ENCODE assay signal across 8 cellular contexts in the genomic region with DNA sequence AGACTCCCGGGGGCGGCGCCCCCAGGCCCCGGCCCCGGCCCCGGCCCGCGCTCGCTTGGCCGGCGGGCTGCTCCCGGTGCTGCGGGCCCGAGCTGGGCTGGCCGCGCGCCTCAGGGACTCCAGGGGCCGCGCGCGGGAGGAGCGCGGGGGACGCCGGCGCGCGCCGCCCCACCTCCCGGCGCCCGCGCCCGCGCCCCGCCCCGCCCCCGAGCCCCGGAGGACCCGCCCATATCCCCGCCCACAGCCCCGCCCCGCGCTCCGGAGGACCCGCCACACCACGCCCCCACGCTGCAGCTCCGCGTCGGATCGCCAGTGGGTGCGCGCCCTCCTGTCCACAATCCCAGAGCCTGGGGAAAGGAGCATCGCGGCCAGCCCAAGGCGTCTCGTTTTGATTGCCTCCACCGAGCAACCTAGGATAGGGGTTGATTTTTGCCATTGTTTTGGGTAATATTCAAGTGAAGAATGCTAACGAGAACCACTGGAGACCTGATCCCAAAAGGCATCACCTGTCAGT. TPM values are rescaled to one million over a fixed set of nuclear protein-coding genes. Genes with fewer than 3 reads are reported as not detected.
DNase-seq lines count a peak whose midpoint lies in the region; ATAC-seq, FAIRE-seq and TF ChIP-seq lines count a peak whose summit lies in the region.

Gene PARD6G, minus strand, starts transcription at position 112 of the 514 bp plus-strand sequence. CDS start 166 bp downstream, outside the sequence.

- TF ChIP-seq RAD21 in K562 (CRISPR knock-in tag; conservative IDR thresholded peaks at IDR 0.05 in 1 of 2, IDR thresholded peaks at IDR 0.05 in 1 of 2): no peak

- BruUV-seq in K562 (replicated peaks; lab: Mats Ljungman, UMichigan): no TSS peak

- no peak within 1 kb of the TSS for H3K27ac ChIP-seq in K562 (ENCODE audit: extremely low read depth, low read depth, low read length)
- peak within 1 kb of the TSS; percentile 49 to 72 (median 63) for H3K27ac ChIP-seq in sigmoid colon

- no peak for TF ChIP-seq POLR2A in K562 (conservative IDR thresholded peaks at IDR 0.05)
- no peak for TF ChIP-seq POLR2A in sigmoid colon (IDR thresholded peaks at IDR 0.05)

- H3K36me3 ChIP-seq in H7 (replicated peaks; ENCODE audit: control insufficient read depth, insufficient read depth, low read length) (no peaks in the 10 kb centered on the region), K562 (ENCODE audit: control insufficient read depth, insufficient read depth, low read length) (no peaks in the 10 kb centered on the region), sigmoid colon (no peaks in the 10 kb centered on the region)

- POLR2A ChIA-PET in K562 (lab: Yijun Ruan, JAX): interaction anchor here (0.5 to 0.6 kb wide), 2 partner anchors 298 to 613 kb away, joined by 3 read pairs; no protein-coding TSS in a partner anchor

- H3K4me2 ChIP-seq in K562 (ENCODE audit: insufficient read depth, low read length): peak within 1 kb of the TSS; percentile 73

- H3K4me3 ChIP-seq in H7 (ENCODE audit: insufficient read depth, low read depth, low read length) (peak within 1 kb of the TSS; percentile 79), K562 (peak within 1 kb of the TSS; percentile 46), iPS-11a (ENCODE audit: low read depth, low read length) (peak within 1 kb of the TSS; percentile 69), sigmoid colon (peak within 1 kb of the TSS; percentile 60 to 98 (median 88))

- WGBS in K562 (ENCODE audit: insufficient coverage, low coverage, missing lambda C conversion rate): 0% methylated on average over 3 of the region's 60 CpGs
- WGBS in sigmoid colon, 2 donors: 1% methylated on average over 60 of the region's 60 CpGs

- peaks cover 12% of the 10 kb centered on the region for H3K27me3 ChIP-seq in H7 (ENCODE audit: control insufficient read depth, insufficient read depth, low read length)
- peaks cover 2 to 22% of the 10 kb centered on the region in 2 experiments; a peak in 4 of 5 replicates for H3K27me3 ChIP-seq in K562 (ENCODE audit: control insufficient read depth in 2 of 2, insufficient read depth in 2 of 2, low read length in 2 of 2)
- H3K27me3 ChIP-seq in sigmoid colon: no peaks in the 10 kb centered on the region

- no peaks in the 10 kb centered on the region for H3K9me1 ChIP-seq in K562 (ENCODE audit: control insufficient read depth, insufficient read depth, low read length)

- no peaks in the 10 kb centered on the region for H4K20me1 ChIP-seq in K562 (replicated peaks; ENCODE audit: control insufficient read depth, insufficient read depth, low read length)

- no peaks in the 10 kb centered on the region for H3K9me3 ChIP-seq in K562 (replicated peaks; ENCODE audit: control insufficient read depth, insufficient read depth, low read depth, low read length)
- no peaks in the 10 kb centered on the region for H3K9me3 ChIP-seq in sigmoid colon

- H3K4me1 ChIP-seq in K562 (replicated peaks in 1 of 2; ENCODE audit: control insufficient read depth in 2 of 2, insufficient read depth in 2 of 2, low read length in 2 of 2) (peaks cover 0 to 14% of the 10 kb centered on the region in 2 experiments; a peak in 2 of 5 replicates), sigmoid colon (peaks cover 0 to 17% (median 8%) of the 10 kb centered on the region in 4 donors)

- TF ChIP-seq CTCF in K562 (IDR thresholded peaks at IDR 0.05 in 2 of 3, conservative IDR thresholded peaks at IDR 0.05 in 1 of 3; ENCODE audit: insufficient read depth in 2 of 3, low read depth in 1 of 3, low read length in 3 of 3) (peak in 2 of 3 experiments; percentile 13 to 35; a peak in 3 of 6 replicates), sigmoid colon (IDR thresholded peaks at IDR 0.05) (no peak)

- DNase-seq in DMS53 treated with DMSO at 0.1 percent for 48 hours (lab: John Stamatoyannopoulos, UW; ENCODE audit: unreplicated experiment) (peak; percentile 69), H7 (peak; percentile 97), NCI-H1092 (lab: John Stamatoyannopoulos, UW) (peak; percentile 60), T-helper 2 cell (peak; percentile 15 to 50 (median 30)), K562 (ENCODE audit: extremely low read depth in 1 of 4, low spot score in 3 of 4) (peak; percentile 70 to 95 (median 91)), sigmoid colon (peak; percentile 93)
- no peak for DNase-seq in effector CD4-positive, alpha-beta T cell

- CTCF ChIA-PET in K562 (lab: Yijun Ruan, JAX; ENCODE audit: low intra/inter-chr PET ratio): no interaction called here

- peak within 1 kb of the TSS; percentile 62; the same call in 1 of the 2 replicates for H2AFZ ChIP-seq in K562 (ENCODE audit: low read depth, low read length)

- peak within 1 kb of the TSS; percentile 30 to 85; a peak in 3 of 4 replicates for H3K9ac ChIP-seq in K562 (ENCODE audit: insufficient read depth in 1 of 2, low read depth in 2 of 2, low read length in 2 of 2)

- no peaks in the 10 kb centered on the region for H3K79me2 ChIP-seq in K562 (ENCODE audit: control insufficient read depth, insufficient read depth, low read length)

- intact Hi-C loops in K562 (cut with micrococcal nuclease) (no loop called here), sigmoid colon (cut with DNase I) (loop anchor here (2.0 kb wide), 1 partner anchor 77 kb away; no protein-coding TSS in a partner anchor)

- no peak for FAIRE-seq in K562 (lab: Jason Lieb, UNC)

- in situ Hi-C loops in K562 (cut with MboI): no loop called here

- ATAC-seq in K562: peak; percentile 94

- TF ChIP-seq EP300 in K562 (IDR thresholded peaks at IDR 0.05; ENCODE audit: low read length) (no peak), sigmoid colon (IDR thresholded peaks at IDR 0.05) (no peak)

TF ChIP-seq in K562, 482 proteins besides CTCF, POLR2A, EP300 and RAD21 (continues in another document):
- TF ChIP-seq POLR3A (IDR thresholded peaks at IDR 0.05; ENCODE audit: borderline replicate concordance, extremely low read depth, insufficient read depth, insufficient read length) (no peak), SAFB (IDR thresholded peaks at IDR 0.05; ENCODE audit: borderline replicate concordance, low read depth, low read length) (0 out of 2 replicates have a peak, but pooled peaks have one; percentile 21), ZNF592 (IDR thresholded peaks at IDR 0.05) (no peak), ZNF324 (CRISPR knock-in tag; IDR thresholded peaks at IDR 0.05) (no peak)

RNA-seq across cellular contexts. Expression of gene PARD6G, which starts in this region (rescaled TPM):
- total RNA-seq in H7 (2014; rRNA removed; shearing (Covaris generic)): 4.4 and 6.3 TPM in 2 replicates
- total RNA-seq in K562 (2011; cell fraction: chromatin; rRNA removed; ENCODE audit: low replicate concordance): 0.72 and 1.4 TPM in 2 replicates
- 0.83 TPM in 1 of 2 replicates, not detected in the other for total RNA-seq in K562 (2011; cell fraction: nucleolus; rRNA removed)
- 0.46 TPM in 1 of 2 replicates, not detected in the other for total RNA-seq in K562 (2011; cell fraction: nucleoplasm; rRNA removed)
- total RNA-seq in K562 (2014; rRNA removed) (0.37 and 0.73 TPM in 2 replicates), K562 (2014; rRNA removed; fragmentation: Illumina TruSeq; extraction: Trizol) (0.19 and 0.33 TPM in 2 replicates), K562 (2015; rRNA removed; fragmentation: Illumina TruSeq; extraction: Trizol) (0.15 and 0.22 TPM in 2 replicates), K562 (2021) (0.92 and 1.2 TPM in 2 replicates), sigmoid colon (10 to 100 TPM in 1 of 4 donors, 1 to 10 TPM in 3; 6.2 to 13.0 (median 9.6) TPM)
- polyA plus RNA-seq in K562 (2011; rRNA removed) (0.26 TPM in 2 replicates), K562 (2014; fragmentation: Illumina TruSeq; extraction: Trizol) (0.15 and 0.25 TPM in 2 replicates), K562 (2014; fragmentation: Nextera tagmentation; extraction: Ambion mirVana) (under 1 TPM; 0.03 TPM), K562 (2014; rRNA removed) (0.46 and 0.76 TPM in 2 replicates), sigmoid colon (1 to 10 TPM in 2 of 3 donors, not detected in 1; 1.2 to 1.8 TPM)
- 0.18 and 0.72 TPM in 2 replicates for polyA plus RNA-seq in K562 (2011; cell fraction: cytosol; rRNA removed)
- polyA plus RNA-seq in K562 (2011; cell fraction: nucleus; rRNA removed): 0.15 and 0.53 TPM in 2 replicates
- 0.73 and 1.4 TPM in 2 replicates for polyA plus RNA-seq in K562 (2012)
- 0.24 and 0.28 TPM in 2 replicates for polyA minus RNA-seq in K562 (2011; rRNA and poly(A)+ RNA removed)
- polyA minus RNA-seq in K562 (2011; cell fraction: cytosol; rRNA and poly(A)+ RNA removed): 1.1 TPM in 1 of 2 replicates, not detected in the other
- not detected in 2 replicates for polyA minus RNA-seq in K562 (2011; cell fraction: nucleus; rRNA and poly(A)+ RNA removed)

Comparison
In these comparisons a context has a peak if more than half of its experiments do, and no peak if none do; other contexts are left out.
1. CTCF ChIP-seq: peak in K562 (2 of 3); none in sigmoid colon (0 of 4).
2. Peak in every context shown above with its lines, with median percentiles within 50 percentile points of each other: H3K4me3 ChIP-seq.